ENCODE assay signal across 1 cellular context in genomic region chr2:232574674-232575403, GRCh38.
TF ChIP-seq lines count a peak whose summit lies in the region.

No MANE protein-coding gene starts in this region.

TF ChIP-seq in GM23338, 12 proteins besides CTCF, POLR2A, EP300 and RAD21 (continued from another document):
- TF ChIP-seq REST (IDR thresholded peaks at IDR 0.05; ENCODE audit: unreplicated experiment) (no peak), POLR2AphosphoS5 (IDR thresholded peaks at IDR 0.05; ENCODE audit: low read depth) (no peak), ZNF331 (CRISPR knock-in tag; IDR thresholded peaks at IDR 0.05; ENCODE audit: low read depth) (no peak), NANOG (IDR thresholded peaks at IDR 0.05; ENCODE audit: borderline replicate concordance) (no peak), CREB1 (CRISPR knock-in tag; IDR thresholded peaks at IDR 0.05; ENCODE audit: low read depth) (no peak), ETS1 (IDR thresholded peaks at IDR 0.05) (no peak)
